Comparison of ENCODE assay signal across 10 cellular contexts in the genomic region with DNA sequence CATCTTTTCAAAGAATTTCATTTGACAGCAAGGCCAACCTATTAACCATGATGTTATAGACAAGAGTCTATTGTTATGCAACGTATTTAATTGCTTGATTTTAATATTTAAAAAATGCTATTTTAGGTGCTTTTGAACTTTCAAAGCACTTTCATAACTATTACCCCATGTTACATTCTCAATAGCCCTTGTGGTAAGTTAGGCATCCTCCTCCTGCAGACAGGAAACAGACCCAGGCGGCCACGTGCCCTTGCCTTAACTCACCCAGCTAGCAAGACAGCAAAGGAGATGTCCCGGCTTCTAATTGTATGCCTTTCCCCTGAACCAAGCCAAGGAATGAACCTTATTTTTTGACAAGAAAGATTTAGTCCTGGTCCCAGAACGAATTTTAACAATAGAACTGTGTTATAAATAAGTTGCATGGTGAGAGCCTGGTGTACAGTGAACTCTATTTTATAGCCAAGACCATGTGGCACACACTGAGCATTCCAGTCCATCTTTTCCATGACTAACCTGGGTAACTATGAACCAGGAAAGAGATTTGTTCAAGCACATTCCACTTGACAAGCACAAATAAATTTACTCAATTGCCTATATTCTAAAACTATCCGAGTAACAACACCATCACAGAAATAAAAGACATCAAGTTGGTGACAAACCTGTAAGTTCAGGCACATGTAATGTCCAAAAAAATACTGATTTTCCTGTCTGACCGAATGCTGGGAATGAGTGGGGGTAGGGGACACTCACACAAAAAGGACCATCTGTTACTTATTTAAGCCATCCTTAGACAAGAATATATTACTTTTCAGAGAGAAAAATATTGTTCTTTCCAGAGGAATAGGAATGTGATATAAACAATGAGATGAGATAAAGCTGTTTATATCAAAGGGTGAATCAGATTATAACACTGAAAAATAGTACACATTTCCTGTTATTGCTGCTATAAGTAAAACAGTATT.
A peak's percentile ranks its signal among the peaks of the same experiment; 100 is the strongest.
DNase-seq lines count a peak whose midpoint lies in the region; ATAC-seq and TF ChIP-seq lines count a peak whose summit lies in the region.
"Had no signal": no experiment of that assay in that cellular context is flagged by ENCODE, and none has a peak within 500 bp of the region (broad histone marks: within the 10 kb centered on the region; RNA-seq: fewer than 3 reads in every experiment).

No MANE protein-coding gene starts in this region.

- intact Hi-C loops in left lung (cut with DNase I): no loop called here

- TF ChIP-seq CTCF in left lung (IDR thresholded peaks at IDR 0.05) (no peak), suprapubic skin (IDR thresholded peaks at IDR 0.05) (no peak)

- no peak overlapping the region for H3K27ac Mint-ChIP-seq in immature natural killer cell
- H3K27ac Mint-ChIP-seq: naive thymus-derived CD8-positive, alpha-beta T cell had no signal

- H3K9me3 ChIP-seq in left lung (no peaks in the 10 kb centered on the region), suprapubic skin (no peaks in the 10 kb centered on the region)
- H3K9me3 ChIP-seq: esophagus squamous epithelium had no signal

- H3K27me3 Mint-ChIP-seq in immature natural killer cell (ENCODE audit: low read depth in 3 of 3): peaks cover 2 to 3% (median 3%) of the 10 kb centered on the region in 3 donors

- WGBS in suprapubic skin: 55% methylated on average over 7 of the region's 7 CpGs

- no peak overlapping the region for H3K4me3 Mint-ChIP-seq in immature natural killer cell
- H3K4me3 Mint-ChIP-seq: naive thymus-derived CD8-positive, alpha-beta T cell had no signal

- ATAC-seq in GM18511 (IDR thresholded peaks at IDR 0.05; ENCODE audit: unreplicated experiment) (peak; percentile 44), HG02610 (IDR thresholded peaks at IDR 0.05; ENCODE audit: unreplicated experiment) (peak; percentile 22), left lung (peak; percentile 71), GM19455 (IDR thresholded peaks at IDR 0.05; ENCODE audit: unreplicated experiment) (no peak)
- ATAC-seq: naive thymus-derived CD8-positive, alpha-beta T cell had no signal

- no peaks in the 10 kb centered on the region for H3K4me1 Mint-ChIP-seq in immature natural killer cell

- peak; percentile 49 to 71 for DNase-seq in NCI-H524 (lab: John Stamatoyannopoulos, UW)
- no peak for DNase-seq in left lung
- no peak for DNase-seq in stimulated activated naive CD4-positive, alpha-beta T cell treated with Interleukin-2 at 50 U/mL for 16 hours (lab: John Stamatoyannopoulos, UW)
- DNase-seq in suprapubic skin (ENCODE audit: low spot score in 2 of 2): no peak
- DNase-seq in immature natural killer cell: no peak
- DNase-seq: esophagus squamous epithelium; naive thymus-derived CD8-positive, alpha-beta T cell had no signal

- H3K36me3 Mint-ChIP-seq in immature natural killer cell: no peaks in the 10 kb centered on the region
- H3K36me3 Mint-ChIP-seq: naive thymus-derived CD8-positive, alpha-beta T cell had no signal

- peaks cover 6 to 18% of the 10 kb centered on the region in 2 donors for H3K4me1 ChIP-seq in left lung
- peaks cover 3% of the 10 kb centered on the region for H3K4me1 ChIP-seq in suprapubic skin

- H3K4me3 ChIP-seq in left lung (no peak overlapping the region), suprapubic skin (no peak overlapping the region)
- H3K4me3 ChIP-seq: esophagus squamous epithelium had no signal

- peaks cover 0 to 3% (median 0%) of the 10 kb centered on the region in 6 donors for H3K9me3 Mint-ChIP-seq in immature natural killer cell
- H3K9me3 Mint-ChIP-seq: naive thymus-derived CD8-positive, alpha-beta T cell had no signal

- H3K27me3 ChIP-seq in left lung: no peaks in the 10 kb centered on the region
- H3K27me3 ChIP-seq in suprapubic skin: no peaks in the 10 kb centered on the region
- H3K27me3 ChIP-seq: esophagus squamous epithelium had no signal

- no peak for TF ChIP-seq POLR2A in suprapubic skin (IDR thresholded peaks at IDR 0.05)

- no peak for TF ChIP-seq EP300 in suprapubic skin (IDR thresholded peaks at IDR 0.05)

- H3K36me3 ChIP-seq in left lung (no peaks in the 10 kb centered on the region), suprapubic skin (no peaks in the 10 kb centered on the region)
- H3K36me3 ChIP-seq: esophagus squamous epithelium had no signal

- H3K27ac ChIP-seq in left lung (no peak overlapping the region), suprapubic skin (no peak overlapping the region)
- H3K27ac ChIP-seq: esophagus squamous epithelium had no signal

Comparison
In these comparisons a context has a peak if more than half of its experiments do, and no peak if none do; other contexts are left out.
1. DNase-seq: peak in NCI-H524 (2 of 2); none in left lung (0 of 2), stimulated activated naive CD4-positive, alpha-beta T cell treated with Interleukin-2 at 50 U/mL for 16 hours (single experiment), suprapubic skin (0 of 2) and immature natural killer cell (0 of 3).